36 cellular contexts compared by ENCODE assay signal in genomic region chr2:224169847-224170246, GRCh38.
"Had no signal": no experiment of that assay in that cellular context is flagged by ENCODE, and none has a peak within 500 bp of the region (broad histone marks: within the 10 kb centered on the region; RNA-seq: fewer than 3 reads in every experiment).

No MANE protein-coding gene starts in this region.

- H3K4me3 ChIP-seq: adrenal gland, body of pancreas, breast epithelium had no signal

- H3K4me1 Mint-ChIP-seq: activated B cell treated with CpG ODN at 0.5 μM for 24 hours; activated CD4-positive, alpha-beta T cell treated with anti-CD3 and anti-CD28 coated beads, Interleukin-2, amount 10 ng/mL, durations not matched to agents 24 days and 14 days; activated naive CD8-positive, alpha-beta T cell treated with anti-CD3 and anti-CD28 coated beads for 36 hours; activated T-helper 17 cell treated with anti-CD3 and anti-CD28 coated beads, Interleukin-2, amount 50 U/mL, for 72 hours had no signal

- H3K4me3 Mint-ChIP-seq: activated B cell treated with CpG ODN at 0.5 μM for 24 hours; activated CD4-positive, alpha-beta memory T cell treated with anti-CD3 and anti-CD28 coated beads for 36 hours; activated CD4-positive, alpha-beta T cell treated with anti-CD3 and anti-CD28 coated beads, Interleukin-2, amount 10 ng/mL, durations not matched to agents 24 days and 14 days; activated CD8-positive, alpha-beta T cell treated with anti-CD3 and anti-CD28 coated beads for 36 hours; activated naive CD4-positive, alpha-beta T cell treated with anti-CD3 and anti-CD28 coated beads for 36 hours; activated naive CD8-positive, alpha-beta T cell treated with anti-CD3 and anti-CD28 coated beads for 36 hours; activated T-cell treated with anti-CD3 and anti-CD28 coated beads, Interleukin-2, amount 50 U/mL, for 4 hours; activated T-cell treated with anti-CD3 and anti-CD28 coated beads, Interleukin-2, amount 50 U/mL, for 72 hours; activated T-helper 1 cell treated with anti-CD3 and anti-CD28 coated beads, Interleukin-12 subunit alpha, Interleukin-12 subunit beta, Interleukin-2, Interleukin-4 antibody, amounts not matched to agents 30 ng/mL and 10 ng/mL and 1 ng/mL, durations not matched to agents 14 hours and 24 hours and 36 hours; activated T-helper 17 cell treated with anti-CD3 and anti-CD28 coated beads, Interleukin-2, amount 50 U/mL, for 72 hours; T-helper 1 cell treated with Interleukin-12 subunit alpha and Interleukin-12 subunit beta and Interleukin-4 antibody, amounts not matched to agents 30 μg/mL and 1 μg/mL, for 36 hours; T-helper 2 cell treated with Interferon-gamma antibody and Interleukin-4, amounts not matched to agents 5 μg/mL and 100 μg/mL, for 36 hours had no signal

- H3K36me3 ChIP-seq: adrenal gland, brain microvascular endothelial cell, breast epithelium had no signal

- H3K9me3 ChIP-seq: adrenal gland, body of pancreas, breast epithelium had no signal

- H3K27ac ChIP-seq: adrenal gland, body of pancreas, brain microvascular endothelial cell, breast epithelium, VCaP had no signal

- H3K4me1 ChIP-seq: adrenal gland, body of pancreas, breast epithelium had no signal

- DNase-seq: activated B cell treated with CpG ODN at 0.5 μM for 24 hours; activated CD4-positive, alpha-beta memory T cell treated with anti-CD3 and anti-CD28 coated beads for 36 hours; activated CD4-positive, alpha-beta T cell treated with anti-CD3 and anti-CD28 coated beads for 4 hours; activated CD4-positive, alpha-beta T cell treated with anti-CD3 and anti-CD28 coated beads, Interleukin-2, amount 10 ng/mL, durations not matched to agents 24 days and 14 days; activated CD4-positive, alpha-beta T cell treated with anti-CD3 and anti-CD28 coated beads, Interleukin-2, amount 50 U/mL, for 1 hour; activated CD4-positive, alpha-beta T cell treated with anti-CD3 and anti-CD28 coated beads, Interleukin-2, amount 50 U/mL, for 4 hours; activated CD4-positive, CD25-positive, alpha-beta regulatory T cell treated with anti-CD3 and anti-CD28 coated beads, Interleukin-2, amount 50 U/mL, for 72 hours; activated CD8-positive, alpha-beta memory T cell treated with anti-CD3 and anti-CD28 coated beads, Interleukin-2, amount 50 U/mL, for 4 hours; activated CD8-positive, alpha-beta T cell treated with anti-CD3 and anti-CD28 coated beads for 36 hours; activated effector memory CD4-positive, alpha-beta T cell treated with anti-CD3 and anti-CD28 coated beads, Interleukin-2, amount 50 U/mL, for 16 hours; activated gamma-delta T cell treated with Interleukin-2 at 50 U/mL for 16 hours; activated naive CD4-positive, alpha-beta T cell; activated naive CD4-positive, alpha-beta T cell treated with anti-CD3 and anti-CD28 coated beads for 36 hours; activated naive CD4-positive, alpha-beta T cell treated with anti-CD3 and anti-CD28 coated beads, Interleukin-2, amount 50 U/mL, for 16 hours; activated naive CD8-positive, alpha-beta T cell treated with anti-CD3 and anti-CD28 coated beads for 36 hours; activated T-cell treated with anti-CD3 and anti-CD28 coated beads for 4 hours; activated T-cell treated with anti-CD3 and anti-CD28 coated beads, Interleukin-2, amount 50 U/mL, for 1 hour; activated T-cell treated with anti-CD3 and anti-CD28 coated beads, Interleukin-2, amount 50 U/mL, for 4 hours; activated T-cell treated with anti-CD3 and anti-CD28 coated beads, Interleukin-2, amount 50 U/mL, for 72 hours; adrenal gland; amniotic stem cell; aorta; body of pancreas; brain microvascular endothelial cell; central memory CD4-positive, alpha-beta T cell; T-helper 2 cell; T-helper 9 cell had no signal

- H3K27ac Mint-ChIP-seq: activated B cell treated with CpG ODN at 0.5 μM for 24 hours; activated CD4-positive, alpha-beta memory T cell treated with anti-CD3 and anti-CD28 coated beads for 36 hours; activated CD4-positive, alpha-beta T cell treated with anti-CD3 and anti-CD28 coated beads, Interleukin-2, amount 10 ng/mL, durations not matched to agents 24 days and 14 days; activated CD8-positive, alpha-beta T cell treated with anti-CD3 and anti-CD28 coated beads for 36 hours; activated naive CD4-positive, alpha-beta T cell treated with anti-CD3 and anti-CD28 coated beads for 36 hours; activated naive CD4-positive, alpha-beta T cell treated with anti-CD3 and anti-CD28 coated beads, Interleukin-2, amount 50 U/mL, for 72 hours; activated naive CD8-positive, alpha-beta T cell treated with anti-CD3 and anti-CD28 coated beads for 36 hours; activated T-cell treated with anti-CD3 and anti-CD28 coated beads, Interleukin-2, amount 50 U/mL, for 72 hours; activated T-helper 1 cell treated with anti-CD3 and anti-CD28 coated beads, Interleukin-12 subunit alpha, Interleukin-12 subunit beta, Interleukin-2, Interleukin-4 antibody, amounts not matched to agents 30 ng/mL and 10 ng/mL and 1 ng/mL, durations not matched to agents 14 hours and 24 hours and 36 hours; activated T-helper 17 cell treated with anti-CD3 and anti-CD28 coated beads, Interleukin-2, amount 50 U/mL, for 72 hours; T-helper 1 cell treated with Interleukin-12 subunit alpha and Interleukin-12 subunit beta and Interleukin-4 antibody, amounts not matched to agents 30 μg/mL and 1 μg/mL, for 36 hours; T-helper 2 cell treated with Interferon-gamma antibody and Interleukin-4, amounts not matched to agents 5 μg/mL and 100 μg/mL, for 36 hours had no signal

- H3K36me3 Mint-ChIP-seq: activated CD4-positive, alpha-beta memory T cell treated with anti-CD3 and anti-CD28 coated beads for 36 hours; activated naive CD4-positive, alpha-beta T cell treated with anti-CD3 and anti-CD28 coated beads, Interleukin-2, amount 50 U/mL, for 72 hours; activated naive CD8-positive, alpha-beta T cell treated with anti-CD3 and anti-CD28 coated beads for 36 hours had no signal

- H3K27me3 ChIP-seq: adrenal gland, body of pancreas, brain microvascular endothelial cell, breast epithelium had no signal

- ATAC-seq: activated CD8-positive, alpha-beta T cell treated with anti-CD3 and anti-CD28 coated beads for 36 hours; activated naive CD4-positive, alpha-beta T cell treated with anti-CD3 and anti-CD28 coated beads, Interleukin-2, amount 50 U/mL, for 72 hours; activated T-cell treated with anti-CD3 and anti-CD28 coated beads, Interleukin-2, amount 50 U/mL, for 4 hours; activated T-cell treated with anti-CD3 and anti-CD28 coated beads, Interleukin-2, amount 50 U/mL, for 72 hours; activated T-helper 17 cell treated with anti-CD3 and anti-CD28 coated beads, Interleukin-2, amount 50 U/mL, for 72 hours; body of pancreas had no signal

- FAIRE-seq: astrocyte, TTC549 had no signal

- H3K9me3 Mint-ChIP-seq: activated CD4-positive, alpha-beta memory T cell treated with anti-CD3 and anti-CD28 coated beads for 36 hours; activated CD8-positive, alpha-beta T cell treated with anti-CD3 and anti-CD28 coated beads for 36 hours; activated T-cell treated with anti-CD3 and anti-CD28 coated beads, Interleukin-2, amount 50 U/mL, for 4 hours; activated T-helper 1 cell treated with anti-CD3 and anti-CD28 coated beads, Interleukin-12 subunit alpha, Interleukin-12 subunit beta, Interleukin-2, Interleukin-4 antibody, amounts not matched to agents 30 ng/mL and 10 ng/mL and 1 ng/mL, durations not matched to agents 14 hours and 24 hours and 36 hours; activated T-helper 17 cell treated with anti-CD3 and anti-CD28 coated beads, Interleukin-2, amount 50 U/mL, for 72 hours; T-helper 1 cell treated with Interleukin-12 subunit alpha and Interleukin-12 subunit beta and Interleukin-4 antibody, amounts not matched to agents 30 μg/mL and 1 μg/mL, for 36 hours; T-helper 2 cell treated with Interferon-gamma antibody and Interleukin-4, amounts not matched to agents 5 μg/mL and 100 μg/mL, for 36 hours had no signal
